Comparison of ENCODE assay signal across 8 cellular contexts in genomic region chr2:121650554-121650930, GRCh38. TPM values are rescaled to one million over a fixed set of nuclear protein-coding genes. Genes with fewer than 3 reads are reported as not detected.
A peak's percentile ranks its signal among the peaks of the same experiment; 100 is the strongest.
DNase-seq lines count a peak whose midpoint lies in the region; ATAC-seq and TF ChIP-seq lines count a peak whose summit lies in the region.

No MANE protein-coding gene starts in this region.

- peaks cover 42% of the 10 kb centered on the region for H3K4me1 ChIP-seq in suprapubic skin

- H3K4me3 ChIP-seq in suprapubic skin, result peak overlapping the region; percentile 99

- DNase-seq in NCI-H2227 (lab: John Stamatoyannopoulos, UW; ENCODE audit: unreplicated experiment), result peak; percentile 28
- no peak for DNase-seq in NCI-H2227 treated with DMSO at 0.1 percent for 48 hours (lab: John Stamatoyannopoulos, UW)
- peak; percentile 34 for DNase-seq in M059J (ENCODE audit: low read depth)
- DNase-seq in suprapubic skin (ENCODE audit: low spot score in 2 of 2), result no peak
- no peak for DNase-seq in NCI-H2107 treated with DMSO at 0.1 percent for 48 hours (lab: John Stamatoyannopoulos, UW; ENCODE audit: unreplicated experiment)

- H3K36me3 ChIP-seq in suprapubic skin, result no peaks in the 10 kb centered on the region

- no peaks in the 10 kb centered on the region for H3K9me3 ChIP-seq in suprapubic skin

- no peak for TF ChIP-seq POLR2A in suprapubic skin (IDR thresholded peaks at IDR 0.05)

- no peak for TF ChIP-seq CTCF in suprapubic skin (IDR thresholded peaks at IDR 0.05)

- ATAC-seq in HG02798 (IDR thresholded peaks at IDR 0.05; ENCODE audit: poor library complexity, unreplicated experiment), result no peak

- H3K27me3 ChIP-seq in layer of hippocampus (ENCODE audit: control insufficient read depth, insufficient read depth, low read length) (no peaks in the 10 kb centered on the region), suprapubic skin (no peaks in the 10 kb centered on the region)

- H3K27ac ChIP-seq in angular gyrus (ENCODE audit: low read depth, low read length) (peak overlapping the region; percentile 94), layer of hippocampus (ENCODE audit: low read depth, low read length) (peak overlapping the region; percentile 99), suprapubic skin (peak overlapping the region; percentile 94)

- WGBS in suprapubic skin, result 3% methylated on average over 12 of the region's 12 CpGs

- no peak for TF ChIP-seq EP300 in suprapubic skin (IDR thresholded peaks at IDR 0.05)

RNA-seq across cellular contexts. Expression of gene CLASP1, which starts 1.3 kb away (rescaled TPM):
- total RNA-seq in M059J (2014; rRNA removed; shearing (Covaris generic)), result 30.8 and 40.6 TPM in 2 replicates
- 10 to 100 TPM; 53.3 to 99.5 (median 67.6) TPM for total RNA-seq in suprapubic skin

Comparison
In these comparisons a context has a peak if more than half of its experiments do, and no peak if none do; other contexts are left out.
1. DNase-seq: peak in NCI-H2227 (single experiment) and M059J (single experiment); none in NCI-H2227 treated with DMSO at 0.1 percent for 48 hours (single experiment), suprapubic skin (0 of 2) and NCI-H2107 treated with DMSO at 0.1 percent for 48 hours (single experiment).
2. Peak in every context shown above with its lines, with median percentiles within 50 percentile points of each other: H3K27ac ChIP-seq.